In the genomic region with DNA sequence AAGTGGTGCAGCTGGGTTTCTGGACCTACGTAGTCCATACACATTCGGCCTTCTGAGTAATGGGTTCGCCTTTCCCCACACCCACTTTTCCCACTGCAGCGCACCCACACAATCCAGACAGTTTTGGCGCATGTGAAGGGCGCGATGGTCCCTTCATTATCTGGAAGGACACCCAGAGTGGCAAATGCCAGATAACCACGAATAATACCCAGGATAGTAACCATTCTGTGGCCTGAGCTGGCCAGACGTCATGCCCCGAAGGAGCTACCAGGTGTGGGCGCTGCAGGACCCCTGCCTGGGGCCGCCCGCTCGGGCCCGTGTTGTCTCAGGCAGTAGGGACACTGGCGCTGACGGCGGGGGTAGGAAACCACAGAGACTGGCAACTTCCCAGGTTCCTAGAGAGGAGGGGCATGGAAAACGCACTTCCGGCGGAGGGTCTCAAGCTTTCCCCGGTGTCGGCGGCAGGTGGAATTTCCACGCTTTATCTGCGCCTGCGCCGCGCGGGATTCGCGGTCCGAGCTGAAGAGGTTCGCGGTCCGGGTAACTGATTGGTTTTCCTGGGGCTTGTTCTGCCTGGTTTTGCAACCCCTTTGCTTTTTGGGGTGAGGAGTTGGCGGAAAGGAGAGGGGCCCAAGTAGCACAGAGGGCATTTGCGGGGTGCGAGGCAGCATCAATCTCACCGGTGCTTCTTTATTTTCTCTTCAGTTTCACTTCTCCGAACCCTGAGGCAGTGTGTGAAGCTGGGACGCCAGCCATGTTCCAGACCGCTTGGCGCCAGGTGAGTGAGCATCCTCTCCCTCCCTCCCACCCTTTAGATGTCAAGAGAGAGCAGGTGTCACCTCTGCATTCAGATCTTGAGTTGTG, we compare ENCODE assay signal across 1 cellular context.
A peak's percentile ranks its signal among the peaks of the same experiment; 100 is the strongest.
TF ChIP-seq lines count a peak whose summit lies in the region.

Gene ZNF620, plus strand, starts transcription at position 441 of the 864 bp plus-strand sequence. Its CDS starts 314 bp downstream, at position 755.

TF ChIP-seq in HepG2, 621 proteins besides CTCF, POLR2A, EP300 and RAD21 (continued from another document and continues in another):
- peak; percentile 61; the same call in 1 of the 2 replicates for TF ChIP-seq ZHX2 (IDR thresholded peaks at IDR 0.05; ENCODE audit: low read depth)
- TF ChIP-seq ZHX2 (CRISPR knock-in tag; IDR thresholded peaks at IDR 0.05; ENCODE audit: borderline replicate concordance) = no peak
- no peak for TF ChIP-seq PITX1 (CRISPR knock-in tag; IDR thresholded peaks at IDR 0.05)
- TF ChIP-seq ZNF660 (CRISPR knock-in tag; IDR thresholded peaks at IDR 0.05; ENCODE audit: borderline replicate concordance, low read depth) = no peak; the same call in 1 of the 2 replicates
- TF ChIP-seq KLF12 (CRISPR knock-in tag; IDR thresholded peaks at IDR 0.05; ENCODE audit: borderline replicate concordance) = no peak
- TF ChIP-seq TEF (CRISPR knock-in tag; IDR thresholded peaks at IDR 0.05) = no peak
- TF ChIP-seq MLX (CRISPR knock-in tag; IDR thresholded peaks at IDR 0.05) = 0 out of 2 replicates have a peak, but pooled peaks have one; percentile 35
- TF ChIP-seq ZKSCAN5 (CRISPR knock-in tag; IDR thresholded peaks at IDR 0.05) = no peak
- TF ChIP-seq, protein P1, sequence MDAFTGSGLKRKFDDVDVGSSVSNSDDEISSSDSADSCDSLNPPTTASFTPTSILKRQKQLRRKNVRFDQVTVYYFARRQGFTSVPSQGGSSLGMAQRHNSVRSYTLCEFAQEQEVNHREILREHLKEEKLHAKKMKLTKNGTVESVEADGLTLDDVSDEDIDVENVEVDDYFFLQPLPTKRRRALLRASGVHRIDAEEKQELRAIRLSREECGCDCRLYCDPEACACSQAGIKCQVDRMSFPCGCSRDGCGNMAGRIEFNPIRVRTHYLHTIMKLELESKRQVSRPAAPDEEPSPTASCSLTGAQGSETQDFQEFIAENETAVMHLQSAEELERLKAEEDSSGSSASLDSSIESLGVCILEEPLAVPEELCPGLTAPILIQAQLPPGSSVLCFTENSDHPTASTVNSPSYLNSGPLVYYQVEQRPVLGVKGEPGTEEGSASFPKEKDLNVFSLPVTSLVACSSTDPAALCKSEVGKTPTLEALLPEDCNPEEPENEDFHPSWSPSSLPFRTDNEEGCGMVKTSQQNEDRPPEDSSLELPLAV (CRISPR knock-in tag; conservative IDR thresholded peaks at IDR 0.05; ENCODE audit: low read depth) = no peak
- TF ChIP-seq MBD4 (IDR thresholded peaks at IDR 0.05; ENCODE audit: borderline replicate concordance, low read length) = no peak
- TF ChIP-seq RFXAP (CRISPR knock-in tag; IDR thresholded peaks at IDR 0.05; ENCODE audit: borderline replicate concordance) = 0 out of 2 replicates have a peak, but pooled peaks have one; percentile 28
- TF ChIP-seq, protein P2, sequence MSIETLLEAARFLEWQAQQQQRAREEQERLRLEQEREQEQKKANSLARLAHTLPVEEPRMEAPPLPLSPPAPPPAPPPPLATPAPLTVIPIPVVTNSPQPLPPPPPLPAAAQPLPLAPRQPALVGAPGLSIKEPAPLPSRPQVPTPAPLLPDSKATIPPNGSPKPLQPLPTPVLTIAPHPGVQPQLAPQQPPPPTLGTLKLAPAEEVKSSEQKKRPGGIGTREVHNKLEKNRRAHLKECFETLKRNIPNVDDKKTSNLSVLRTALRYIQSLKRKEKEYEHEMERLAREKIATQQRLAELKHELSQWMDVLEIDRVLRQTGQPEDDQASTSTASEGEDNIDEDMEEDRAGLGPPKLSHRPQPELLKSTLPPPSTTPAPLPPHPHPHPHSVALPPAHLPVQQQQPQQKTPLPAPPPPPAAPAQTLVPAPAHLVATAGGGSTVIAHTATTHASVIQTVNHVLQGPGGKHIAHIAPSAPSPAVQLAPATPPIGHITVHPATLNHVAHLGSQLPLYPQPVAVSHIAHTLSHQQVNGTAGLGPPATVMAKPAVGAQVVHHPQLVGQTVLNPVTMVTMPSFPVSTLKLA (IDR thresholded peaks at IDR 0.05) = peak; percentile 8; the same call in 1 of the 2 replicates
- peak; percentile 58; the same call in 1 of the 2 replicates for TF ChIP-seq ZNF768 (CRISPR knock-in tag; IDR thresholded peaks at IDR 0.05)
- peak; percentile 28 for TF ChIP-seq BCL6 (CRISPR knock-in tag; IDR thresholded peaks at IDR 0.05)
- no peak for TF ChIP-seq BHLHE40 (IDR thresholded peaks at IDR 0.05; ENCODE audit: low read length)
- TF ChIP-seq, protein P3, sequence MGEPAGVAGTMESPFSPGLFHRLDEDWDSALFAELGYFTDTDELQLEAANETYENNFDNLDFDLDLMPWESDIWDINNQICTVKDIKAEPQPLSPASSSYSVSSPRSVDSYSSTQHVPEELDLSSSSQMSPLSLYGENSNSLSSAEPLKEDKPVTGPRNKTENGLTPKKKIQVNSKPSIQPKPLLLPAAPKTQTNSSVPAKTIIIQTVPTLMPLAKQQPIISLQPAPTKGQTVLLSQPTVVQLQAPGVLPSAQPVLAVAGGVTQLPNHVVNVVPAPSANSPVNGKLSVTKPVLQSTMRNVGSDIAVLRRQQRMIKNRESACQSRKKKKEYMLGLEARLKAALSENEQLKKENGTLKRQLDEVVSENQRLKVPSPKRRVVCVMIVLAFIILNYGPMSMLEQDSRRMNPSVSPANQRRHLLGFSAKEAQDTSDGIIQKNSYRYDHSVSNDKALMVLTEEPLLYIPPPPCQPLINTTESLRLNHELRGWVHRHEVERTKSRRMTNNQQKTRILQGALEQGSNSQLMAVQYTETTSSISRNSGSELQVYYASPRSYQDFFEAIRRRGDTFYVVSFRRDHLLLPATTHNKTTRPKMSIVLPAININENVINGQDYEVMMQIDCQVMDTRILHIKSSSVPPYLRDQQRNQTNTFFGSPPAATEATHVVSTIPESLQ (CRISPR knock-in tag; conservative IDR thresholded peaks at IDR 0.05) = 0 out of 2 replicates have a peak, but pooled peaks have one; percentile 48
- TF ChIP-seq NRL (CRISPR knock-in tag; IDR thresholded peaks at IDR 0.05; ENCODE audit: borderline replicate concordance) = peak; percentile 80; the same call in 1 of the 2 replicates
- TF ChIP-seq, protein P4, sequence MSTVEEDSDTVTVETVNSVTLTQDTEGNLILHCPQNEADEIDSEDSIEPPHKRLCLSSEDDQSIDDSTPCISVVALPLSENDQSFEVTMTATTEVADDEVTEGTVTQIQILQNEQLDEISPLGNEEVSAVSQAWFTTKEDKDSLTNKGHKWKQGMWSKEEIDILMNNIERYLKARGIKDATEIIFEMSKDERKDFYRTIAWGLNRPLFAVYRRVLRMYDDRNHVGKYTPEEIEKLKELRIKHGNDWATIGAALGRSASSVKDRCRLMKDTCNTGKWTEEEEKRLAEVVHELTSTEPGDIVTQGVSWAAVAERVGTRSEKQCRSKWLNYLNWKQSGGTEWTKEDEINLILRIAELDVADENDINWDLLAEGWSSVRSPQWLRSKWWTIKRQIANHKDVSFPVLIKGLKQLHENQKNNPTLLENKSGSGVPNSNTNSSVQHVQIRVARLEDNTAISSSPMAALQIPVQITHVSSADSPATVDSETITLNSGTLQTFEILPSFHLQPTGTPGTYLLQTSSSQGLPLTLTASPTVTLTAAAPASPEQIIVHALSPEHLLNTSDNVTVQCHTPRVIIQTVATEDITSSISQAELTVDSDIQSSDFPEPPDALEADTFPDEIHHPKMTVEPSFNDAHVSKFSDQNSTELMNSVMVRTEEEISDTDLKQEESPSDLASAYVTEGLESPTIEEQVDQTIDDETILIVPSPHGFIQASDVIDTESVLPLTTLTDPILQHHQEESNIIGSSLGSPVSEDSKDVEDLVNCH (CRISPR knock-in tag; IDR thresholded peaks at IDR 0.05) = no peak
- TF ChIP-seq, protein P5, sequence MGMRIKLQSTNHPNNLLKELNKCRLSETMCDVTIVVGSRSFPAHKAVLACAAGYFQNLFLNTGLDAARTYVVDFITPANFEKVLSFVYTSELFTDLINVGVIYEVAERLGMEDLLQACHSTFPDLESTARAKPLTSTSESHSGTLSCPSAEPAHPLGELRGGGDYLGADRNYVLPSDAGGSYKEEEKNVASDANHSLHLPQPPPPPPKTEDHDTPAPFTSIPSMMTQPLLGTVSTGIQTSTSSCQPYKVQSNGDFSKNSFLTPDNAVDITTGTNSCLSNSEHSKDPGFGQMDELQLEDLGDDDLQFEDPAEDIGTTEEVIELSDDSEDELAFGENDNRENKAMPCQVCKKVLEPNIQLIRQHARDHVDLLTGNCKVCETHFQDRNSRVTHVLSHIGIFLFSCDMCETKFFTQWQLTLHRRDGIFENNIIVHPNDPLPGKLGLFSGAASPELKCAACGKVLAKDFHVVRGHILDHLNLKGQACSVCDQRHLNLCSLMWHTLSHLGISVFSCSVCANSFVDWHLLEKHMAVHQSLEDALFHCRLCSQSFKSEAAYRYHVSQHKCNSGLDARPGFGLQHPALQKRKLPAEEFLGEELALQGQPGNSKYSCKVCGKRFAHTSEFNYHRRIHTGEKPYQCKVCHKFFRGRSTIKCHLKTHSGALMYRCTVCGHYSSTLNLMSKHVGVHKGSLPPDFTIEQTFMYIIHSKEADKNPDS (CRISPR knock-in tag; IDR thresholded peaks at IDR 0.05) = no peak
- TF ChIP-seq ZNF83 (CRISPR knock-in tag; IDR thresholded peaks at IDR 0.05; ENCODE audit: borderline replicate concordance) = no peak
- no peak for TF ChIP-seq ZNF737 (CRISPR knock-in tag; IDR thresholded peaks at IDR 0.05; ENCODE audit: borderline replicate concordance)
- no peak for TF ChIP-seq FOXC1 (CRISPR knock-in tag; IDR thresholded peaks at IDR 0.05; ENCODE audit: borderline replicate concordance)
- peak; percentile 87 for TF ChIP-seq ZBTB33 (CRISPR knock-in tag; IDR thresholded peaks at IDR 0.05)
- peak; percentile 80 for TF ChIP-seq ELF1 (CRISPR knock-in tag; IDR thresholded peaks at IDR 0.05)
- TF ChIP-seq ZNF282 (IDR thresholded peaks at IDR 0.05; ENCODE audit: partially characterized antibody) = no peak
- TF ChIP-seq ARNT (IDR thresholded peaks at IDR 0.05) = no peak
- peak; percentile 71; the same call in 1 of the 2 replicates for TF ChIP-seq CBX5 (CRISPR knock-in tag; IDR thresholded peaks at IDR 0.05; ENCODE audit: borderline replicate concordance)
- no peak for TF ChIP-seq ZNF451 (CRISPR knock-in tag; IDR thresholded peaks at IDR 0.05)
- TF ChIP-seq ZNF761 (CRISPR knock-in tag; conservative IDR thresholded peaks at IDR 0.05) = 0 out of 2 replicates have a peak, but pooled peaks have one; percentile 46
- no peak for TF ChIP-seq SMAD9 (CRISPR knock-in tag; IDR thresholded peaks at IDR 0.05)
- peak; percentile 61 for TF ChIP-seq HNRNPLL (IDR thresholded peaks at IDR 0.05; ENCODE audit: low read depth, low read length, poor library complexity, severe bottlenecking)
